Comparison of ENCODE assay signal across 9 cellular contexts in the genomic region with DNA sequence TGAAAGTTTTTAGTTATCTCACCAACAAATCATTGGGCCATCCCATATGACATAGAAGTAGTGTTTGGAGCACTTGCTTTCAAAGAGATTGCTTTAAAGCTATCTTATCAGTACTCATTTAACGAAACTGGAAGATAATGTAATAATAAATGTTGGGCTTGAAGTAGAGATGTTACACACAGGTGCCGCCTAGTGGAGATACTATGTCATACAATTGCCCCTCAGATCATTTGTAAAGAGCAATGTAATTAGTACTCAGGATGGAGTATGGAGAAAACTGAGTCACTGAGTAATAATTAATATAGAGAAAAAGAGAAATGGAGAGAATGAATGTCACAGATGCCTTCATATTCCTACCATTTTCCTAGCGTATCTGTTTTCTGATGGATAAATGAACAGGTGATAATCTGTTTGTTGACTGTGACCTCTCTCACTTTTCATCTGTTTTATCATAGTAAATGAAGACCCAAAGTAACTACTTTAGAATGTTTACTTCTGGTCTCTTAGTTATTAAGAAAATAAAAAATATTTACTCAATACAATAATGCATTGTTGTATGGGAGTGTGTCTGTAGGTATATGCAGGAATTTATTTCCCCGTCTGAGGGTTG.
DNase-seq lines count a peak whose midpoint lies in the region; ATAC-seq and TF ChIP-seq lines count a peak whose summit lies in the region.
"Had no signal": no experiment of that assay in that cellular context is flagged by ENCODE, and none has a peak within 500 bp of the region (broad histone marks: within the 10 kb centered on the region; RNA-seq: fewer than 3 reads in every experiment).

No MANE protein-coding gene starts in this region.

- no peaks in the 10 kb centered on the region for H3F3A ChIP-seq in SU-DHL-6 (ENCODE audit: insufficient read depth)

- no peaks in the 10 kb centered on the region for H3K79me2 ChIP-seq in SU-DHL-6 (ENCODE audit: insufficient read depth, low read length)

- H3K27me3 ChIP-seq in left ventricle myocardium inferior (ENCODE audit: low read depth) (peaks cover 8% of the 10 kb centered on the region), SU-DHL-6 (ENCODE audit: low read length) (no peaks in the 10 kb centered on the region)

- no peak overlapping the region for H3K27ac ChIP-seq in left ventricle myocardium inferior (replicated peaks)
- no peak overlapping the region for H3K27ac ChIP-seq in SU-DHL-6 (ENCODE audit: low read depth, low read length)
- H3K27ac ChIP-seq: epithelial cell of prostate had no signal

- H3K4me2 ChIP-seq in SU-DHL-6 (ENCODE audit: low read depth, low read length, poor library complexity, severe bottlenecking), result peak overlapping the region; percentile 24

- intact Hi-C loops in left ventricle myocardium inferior (cut with micrococcal nuclease) (no loop called here), left ventricle myocardium superior (cut with micrococcal nuclease) (no loop called here)

- H3K4me3 ChIP-seq in left ventricle myocardium inferior (no peak overlapping the region), SU-DHL-6 (ENCODE audit: insufficient read depth, low read length, poor library complexity, severe bottlenecking) (no peak overlapping the region)

- H3K9me3 ChIP-seq in left ventricle myocardium inferior (replicated peaks) (no peaks in the 10 kb centered on the region), SU-DHL-6 (ENCODE audit: insufficient read depth, low read length) (no peaks in the 10 kb centered on the region)

- H3K36me3 ChIP-seq in left ventricle myocardium inferior (no peaks in the 10 kb centered on the region), SU-DHL-6 (ENCODE audit: low read length) (no peaks in the 10 kb centered on the region)

- TF ChIP-seq CTCF in left ventricle myocardium inferior (IDR thresholded peaks at IDR 0.05; ENCODE audit: borderline replicate concordance), result peak; percentile 81
- TF ChIP-seq CTCF in SU-DHL-6 (IDR thresholded peaks at IDR 0.05; ENCODE audit: insufficient read depth, low read length, poor library complexity, severe bottlenecking), result peak; percentile 96

- no peaks in the 10 kb centered on the region for H3K9me2 ChIP-seq in SU-DHL-6 (replicated peaks; ENCODE audit: insufficient read depth, low read length)

- no peaks in the 10 kb centered on the region for H3K4me1 ChIP-seq in left ventricle myocardium inferior

- H4K20me1 ChIP-seq in SU-DHL-6 (ENCODE audit: low read depth, low read length), result peaks cover 4% of the 10 kb centered on the region; the same call in 1 of the 2 replicates

- DNase-seq in left ventricle myocardium inferior (no peak), left ventricle myocardium superior (no peak), MV-4-11 (lab: John Stamatoyannopoulos, UW) (peak; percentile 50), dermis microvascular lymphatic vessel endothelial cell (ENCODE audit: low read depth in 2 of 2) (peak; percentile 49 to 63), midbrain (lab: John Stamatoyannopoulos, UW) (peak; percentile 13), GOT3 (lab: John Stamatoyannopoulos, UW) (no peak)

- ATAC-seq in left ventricle myocardium superior (no peak), HG03432 (IDR thresholded peaks at IDR 0.05; ENCODE audit: unreplicated experiment) (no peak)

- no peak overlapping the region for H3K9ac ChIP-seq in SU-DHL-6 (ENCODE audit: low read length)

- no peak overlapping the region for H2AFZ ChIP-seq in SU-DHL-6 (ENCODE audit: low read depth, low read length, severe bottlenecking)

Comparison
In these comparisons a context has a peak if more than half of its experiments do, and no peak if none do; other contexts are left out.
1. DNase-seq: peak in MV-4-11 (single experiment), dermis microvascular lymphatic vessel endothelial cell (2 of 2) and midbrain (single experiment); none in left ventricle myocardium inferior (single experiment), left ventricle myocardium superior (single experiment) and GOT3 (single experiment).